In the genomic region with DNA sequence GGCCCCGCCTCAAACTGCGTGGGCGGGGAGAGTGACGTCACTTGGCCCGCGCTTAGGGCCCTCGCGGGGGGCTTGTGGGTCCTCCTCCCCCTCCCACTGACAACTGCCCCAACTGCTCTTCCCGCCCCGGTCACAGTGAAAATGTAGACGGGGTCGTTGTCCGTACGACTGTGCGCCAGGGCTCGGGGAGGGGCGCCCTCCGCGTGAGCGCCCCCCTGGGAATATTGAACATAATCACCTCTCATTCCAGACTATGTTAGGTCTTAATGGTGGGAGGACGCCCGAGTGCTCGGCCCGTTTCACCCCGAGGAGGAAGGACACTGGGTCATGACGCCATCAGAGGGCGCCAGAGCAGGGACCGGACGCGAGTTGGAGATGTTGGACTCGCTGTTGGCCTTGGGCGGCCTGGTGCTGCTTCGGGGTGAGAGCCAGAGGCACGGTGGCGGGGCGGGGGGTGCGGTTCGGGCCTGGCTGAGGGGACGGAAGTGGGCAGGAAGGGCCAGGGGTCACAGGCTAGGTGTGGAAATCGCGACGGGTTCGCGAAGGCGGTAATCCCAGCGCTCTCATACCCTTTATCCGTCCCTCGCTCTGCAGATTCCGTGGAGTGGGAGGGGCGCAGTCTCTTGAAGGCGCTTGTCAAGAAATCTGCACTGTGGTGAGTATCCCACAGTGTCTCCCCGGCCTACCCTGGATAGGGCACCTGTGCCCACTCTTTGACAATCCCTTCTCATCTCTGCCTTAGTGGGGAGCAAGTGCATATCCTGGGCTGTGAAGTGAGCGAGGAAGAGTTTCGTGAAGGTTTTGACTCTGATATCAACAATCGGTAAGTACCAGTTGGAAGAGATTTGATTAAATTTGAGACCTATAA, we compare ENCODE assay signal across 8 cellular contexts. TPM values are rescaled to one million over a fixed set of nuclear protein-coding genes. Genes with fewer than 3 reads are reported as not detected.
DNase-seq lines count a peak whose midpoint lies in the region; ATAC-seq, FAIRE-seq and TF ChIP-seq lines count a peak whose summit lies in the region.

A gene with protein sequence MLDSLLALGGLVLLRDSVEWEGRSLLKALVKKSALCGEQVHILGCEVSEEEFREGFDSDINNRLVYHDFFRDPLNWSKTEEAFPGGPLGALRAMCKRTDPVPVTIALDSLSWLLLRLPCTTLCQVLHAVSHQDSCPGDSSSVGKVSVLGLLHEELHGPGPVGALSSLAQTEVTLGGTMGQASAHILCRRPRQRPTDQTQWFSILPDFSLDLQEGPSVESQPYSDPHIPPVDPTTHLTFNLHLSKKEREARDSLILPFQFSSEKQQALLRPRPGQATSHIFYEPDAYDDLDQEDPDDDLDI (plus strand): TSS at position 40 of the 868 bp plus-strand sequence. CDS start 336 bp downstream, at position 376.

- intact Hi-C loops in adrenal gland (cut with DNase I): no loop called here
- intact Hi-C loops in heart right ventricle (cut with DNase I): loop anchor here in 4 of 10 donors (2.0 to 10.0 kb wide), 5 partner anchors 28 to 322 kb away; partner anchors contain the start of genes CD68 (in 1 of the 4), SENP3 (in 1 of the 4) and SLC2A4 (in 1 of the 4)
- intact Hi-C loops in prostate gland (cut with DNase I): loop anchor here (2.0 kb wide), 1 partner anchor 28 kb away; the partner anchor contains the start of gene SLC2A4

- DNase-seq in NCI-H1048 (lab: John Stamatoyannopoulos, UW): peak; percentile 72
- peak; percentile 94 to 98 (median 97) for DNase-seq in adrenal gland
- DNase-seq in heart right ventricle: peak; percentile 95 to 97
- DNase-seq in prostate gland (ENCODE audit: low spot score): peak; percentile 88
- peak; percentile 84 for DNase-seq in urothelium cell line (ENCODE audit: low spot score)

- peak within 1 kb of the TSS; percentile 90 for H3K4me3 ChIP-seq in SU-DHL-6 (ENCODE audit: insufficient read depth, low read length, poor library complexity, severe bottlenecking)
- H3K4me3 ChIP-seq in adrenal gland: peak within 1 kb of the TSS; percentile 87 to 92 (median 90)
- H3K4me3 ChIP-seq in heart right ventricle: peak within 1 kb of the TSS; percentile 65 to 100 (median 90)
- H3K4me3 ChIP-seq in prostate gland: peak within 1 kb of the TSS; percentile 98

- TF ChIP-seq POLR2A in adrenal gland (IDR thresholded peaks at IDR 0.05) (peak; percentile 26 to 64), prostate gland (IDR thresholded peaks at IDR 0.05) (peak; percentile 43)

- H3K36me3 ChIP-seq in SU-DHL-6 (ENCODE audit: low read length): peaks cover 6% of the 10 kb centered on the region; the same call in 1 of the 2 replicates
- peaks cover 0 to 36% of the 10 kb centered on the region in 2 donors for H3K36me3 ChIP-seq in adrenal gland (replicated peaks in 1 of 2)
- peaks cover 0 to 43% (median 28%) of the 10 kb centered on the region in 9 donors for H3K36me3 ChIP-seq in heart right ventricle
- H3K36me3 ChIP-seq in prostate gland: no peaks in the 10 kb centered on the region

- H3K27ac ChIP-seq in SU-DHL-6 (ENCODE audit: low read depth, low read length) (peak within 1 kb of the TSS; percentile 81), adrenal gland (peak within 1 kb of the TSS; percentile 93 to 100 (median 99)), heart right ventricle (peak within 1 kb of the TSS; percentile 96 to 100 (median 99)), prostate gland (peak within 1 kb of the TSS; percentile 100)

- H3K9me3 ChIP-seq in SU-DHL-6 (ENCODE audit: insufficient read depth, low read length) (no peaks in the 10 kb centered on the region), adrenal gland (replicated peaks in 1 of 3) (no peaks in the 10 kb centered on the region), heart right ventricle (no peaks in the 10 kb centered on the region), prostate gland (no peaks in the 10 kb centered on the region)

- peak; percentile 43 for ATAC-seq in HG02588 (IDR thresholded peaks at IDR 0.05; ENCODE audit: unreplicated experiment)
- peak; percentile 77 to 91 (median 84) for ATAC-seq in heart right ventricle

- H3K9me2 ChIP-seq in SU-DHL-6 (replicated peaks; ENCODE audit: insufficient read depth, low read length): no peaks in the 10 kb centered on the region

- peak within 1 kb of the TSS; percentile 99 for H3K9ac ChIP-seq in SU-DHL-6 (ENCODE audit: low read length)

- H3K4me1 ChIP-seq in adrenal gland (replicated peaks in 1 of 2): peaks cover 31 to 39% of the 10 kb centered on the region in 2 donors
- peaks cover 13 to 53% (median 41%) of the 10 kb centered on the region in 9 donors for H3K4me1 ChIP-seq in heart right ventricle
- H3K4me1 ChIP-seq in prostate gland (replicated peaks): peaks cover 13% of the 10 kb centered on the region

- H3K79me2 ChIP-seq in SU-DHL-6 (ENCODE audit: insufficient read depth, low read length): peaks cover 52% of the 10 kb centered on the region

- peak; percentile 35 for TF ChIP-seq CTCF in GM12873 (IDR thresholded peaks at IDR 0.05; ENCODE audit: insufficient read depth, low read depth, low read length, missing control alignments)
- no peak for TF ChIP-seq CTCF in SU-DHL-6 (IDR thresholded peaks at IDR 0.05; ENCODE audit: insufficient read depth, low read length, poor library complexity, severe bottlenecking)
- peak in 2 of 6 experiments; percentile 13 to 31 for TF ChIP-seq CTCF in adrenal gland (IDR thresholded peaks at IDR 0.05)
- peak in 7 of 9 donors; percentile 12 to 59 (median 35) for TF ChIP-seq CTCF in heart right ventricle (IDR thresholded peaks at IDR 0.05)
- peak in 3 of 4 experiments; percentile 58 to 62 (median 58) for TF ChIP-seq CTCF in prostate gland (IDR thresholded peaks at IDR 0.05)

- 0 out of 2 replicates have a peak, but pooled peaks cover 3% of the 10 kb centered on the region for H3F3A ChIP-seq in SU-DHL-6 (ENCODE audit: insufficient read depth)

- no peaks in the 10 kb centered on the region for H4K20me1 ChIP-seq in SU-DHL-6 (ENCODE audit: low read depth, low read length)

- 1 to 5% (median 2%) methylated on average over 16 to 55 of the region's 55 CpGs for WGBS in adrenal gland, 4 donors
- WGBS in heart right ventricle, 2 donors: 1% methylated on average over 55 of the region's 55 CpGs
- WGBS in prostate gland: 3% methylated on average over 35 of the region's 55 CpGs

- peak; percentile 13 for FAIRE-seq in urothelium cell line (lab: Jason Lieb, UNC)

- H3K27me3 ChIP-seq in SU-DHL-6 (ENCODE audit: low read length): no peaks in the 10 kb centered on the region
- no peaks in the 10 kb centered on the region for H3K27me3 ChIP-seq in adrenal gland
- H3K27me3 ChIP-seq in heart right ventricle: no peaks in the 10 kb centered on the region
- H3K27me3 ChIP-seq in prostate gland (replicated peaks; ENCODE audit: insufficient read depth): no peaks in the 10 kb centered on the region

- H2AFZ ChIP-seq in SU-DHL-6 (ENCODE audit: low read depth, low read length, severe bottlenecking): peak within 1 kb of the TSS; percentile 57

- peak within 1 kb of the TSS; percentile 84 for H3K4me2 ChIP-seq in SU-DHL-6 (ENCODE audit: low read depth, low read length, poor library complexity, severe bottlenecking)

RNA-seq across cellular contexts. Expression of the gene that starts here (rescaled TPM):
- total RNA-seq in adrenal gland (10 to 100 TPM; 28.0 to 82.7 (median 58.4) TPM), heart right ventricle (100 to 1,000 TPM in 1 of 10 donors, 10 to 100 TPM in 9; 30.8 to 110 (median 54.8) TPM), prostate gland (10 to 100 TPM; 50.1 to 65.2 TPM)
- polyA plus RNA-seq in adrenal gland (10 to 100 TPM; 39.0 to 96.5 (median 77.4) TPM), heart right ventricle (10 to 100 TPM; 29.0 to 41.4 TPM)

Comparison
In these comparisons a context has a peak if more than half of its experiments do, and no peak if none do; other contexts are left out.
1. Peak in every context shown above with its lines: DNase-seq, ATAC-seq, H3K4me3 ChIP-seq and H3K27ac ChIP-seq.